ENCODE assay signal across 1 cellular context in the genomic region with DNA sequence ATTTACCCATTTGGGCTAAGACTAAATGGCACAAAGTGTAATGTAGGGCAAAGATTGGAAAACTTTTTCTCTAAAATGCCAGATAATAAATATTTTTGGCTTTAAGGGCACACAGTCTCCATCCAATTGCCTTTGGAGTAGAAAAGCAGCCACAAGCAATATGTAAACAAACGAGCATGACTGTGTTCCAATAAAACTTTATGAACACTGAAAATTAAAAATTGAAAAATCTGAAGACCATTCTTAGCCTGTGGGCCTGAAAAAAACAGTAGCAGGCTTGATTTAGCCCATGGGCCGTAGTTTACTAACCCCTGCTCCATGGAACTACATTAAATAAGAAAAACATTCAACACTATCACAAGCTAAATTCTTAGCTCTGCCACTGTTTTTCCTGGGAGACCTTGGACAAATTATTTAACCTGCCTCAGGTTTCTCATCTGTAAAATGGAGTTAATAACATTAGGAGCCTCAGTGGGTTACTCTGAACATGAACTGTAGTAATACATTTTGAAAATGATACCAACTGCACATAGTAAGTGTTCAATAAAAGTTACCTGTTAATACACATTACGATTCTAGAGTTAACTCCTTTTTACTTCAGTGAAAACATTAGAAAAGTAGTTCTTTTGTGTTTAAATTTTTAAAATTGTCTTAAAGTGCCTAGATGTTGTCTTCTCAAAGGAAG.
TF ChIP-seq lines count a peak whose summit lies in the region.

No MANE protein-coding gene starts in this region.

TF ChIP-seq in HepG2, 621 proteins besides CTCF, POLR2A, EP300 and RAD21:
- no peak for TF ChIP-seq ZNF713 (CRISPR knock-in tag; IDR thresholded peaks at IDR 0.05)
- TF ChIP-seq SMAD1 (CRISPR knock-in tag; IDR thresholded peaks at IDR 0.05; ENCODE audit: borderline replicate concordance, low read depth) = no peak
- no peak for TF ChIP-seq TCF12 (IDR thresholded peaks at IDR 0.05)
- 0 out of 2 replicates have a peak, but pooled peaks have one; percentile 6 for TF ChIP-seq TCF12 (CRISPR knock-in tag; IDR thresholded peaks at IDR 0.05)
- no peak for TF ChIP-seq MXD3 (CRISPR knock-in tag; IDR thresholded peaks at IDR 0.05)
- TF ChIP-seq ZNF234 (CRISPR knock-in tag; conservative IDR thresholded peaks at IDR 0.05) = no peak
- peak; percentile 83 for TF ChIP-seq ZNF629 (CRISPR knock-in tag; conservative IDR thresholded peaks at IDR 0.05)
- TF ChIP-seq, protein P1, sequence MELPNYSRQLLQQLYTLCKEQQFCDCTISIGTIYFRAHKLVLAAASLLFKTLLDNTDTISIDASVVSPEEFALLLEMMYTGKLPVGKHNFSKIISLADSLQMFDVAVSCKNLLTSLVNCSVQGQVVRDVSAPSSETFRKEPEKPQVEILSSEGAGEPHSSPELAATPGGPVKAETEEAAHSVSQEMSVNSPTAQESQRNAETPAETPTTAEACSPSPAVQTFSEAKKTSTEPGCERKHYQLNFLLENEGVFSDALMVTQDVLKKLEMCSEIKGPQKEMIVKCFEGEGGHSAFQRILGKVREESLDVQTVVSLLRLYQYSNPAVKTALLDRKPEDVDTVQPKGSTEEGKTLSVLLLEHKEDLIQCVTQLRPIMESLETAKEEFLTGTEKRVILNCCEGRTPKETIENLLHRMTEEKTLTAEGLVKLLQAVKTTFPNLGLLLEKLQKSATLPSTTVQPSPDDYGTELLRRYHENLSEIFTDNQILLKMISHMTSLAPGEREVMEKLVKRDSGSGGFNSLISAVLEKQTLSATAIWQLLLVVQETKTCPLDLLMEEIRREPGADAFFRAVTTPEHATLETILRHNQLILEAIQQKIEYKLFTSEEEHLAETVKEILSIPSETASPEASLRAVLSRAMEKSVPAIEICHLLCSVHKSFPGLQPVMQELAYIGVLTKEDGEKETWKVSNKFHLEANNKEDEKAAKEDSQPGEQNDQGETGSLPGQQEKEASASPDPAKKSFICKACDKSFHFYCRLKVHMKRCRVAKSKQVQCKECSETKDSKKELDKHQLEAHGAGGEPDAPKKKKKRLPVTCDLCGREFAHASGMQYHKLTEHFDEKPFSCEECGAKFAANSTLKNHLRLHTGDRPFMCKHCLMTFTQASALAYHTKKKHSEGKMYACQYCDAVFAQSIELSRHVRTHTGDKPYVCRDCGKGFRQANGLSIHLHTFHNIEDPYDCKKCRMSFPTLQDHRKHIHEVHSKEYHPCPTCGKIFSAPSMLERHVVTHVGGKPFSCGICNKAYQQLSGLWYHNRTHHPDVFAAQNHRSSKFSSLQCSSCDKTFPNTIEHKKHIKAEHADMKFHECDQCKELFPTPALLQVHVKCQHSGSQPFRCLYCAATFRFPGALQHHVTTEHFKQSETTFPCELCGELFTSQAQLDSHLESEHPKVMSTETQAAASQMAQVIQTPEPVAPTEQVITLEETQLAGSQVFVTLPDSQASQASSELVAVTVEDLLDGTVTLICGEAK (IDR thresholded peaks at IDR 0.05) = peak; percentile 91
- TF ChIP-seq, protein P1 (CRISPR knock-in tag; IDR thresholded peaks at IDR 0.05) = peak; percentile 97
- TF ChIP-seq CHD4 (IDR thresholded peaks at IDR 0.05; ENCODE audit: borderline replicate concordance, low read length) = peak; percentile 54; the same call in 1 of the 2 replicates
- TF ChIP-seq ZNF510 (CRISPR knock-in tag; IDR thresholded peaks at IDR 0.05; ENCODE audit: low read depth) = no peak
- 0 out of 2 replicates have a peak, but pooled peaks have one; percentile 17 for TF ChIP-seq REPIN1 (CRISPR knock-in tag; IDR thresholded peaks at IDR 0.05; ENCODE audit: borderline replicate concordance, low read depth)
TF ChIP-seq in HepG2: peak in this region for 5.
